In the genomic region with DNA sequence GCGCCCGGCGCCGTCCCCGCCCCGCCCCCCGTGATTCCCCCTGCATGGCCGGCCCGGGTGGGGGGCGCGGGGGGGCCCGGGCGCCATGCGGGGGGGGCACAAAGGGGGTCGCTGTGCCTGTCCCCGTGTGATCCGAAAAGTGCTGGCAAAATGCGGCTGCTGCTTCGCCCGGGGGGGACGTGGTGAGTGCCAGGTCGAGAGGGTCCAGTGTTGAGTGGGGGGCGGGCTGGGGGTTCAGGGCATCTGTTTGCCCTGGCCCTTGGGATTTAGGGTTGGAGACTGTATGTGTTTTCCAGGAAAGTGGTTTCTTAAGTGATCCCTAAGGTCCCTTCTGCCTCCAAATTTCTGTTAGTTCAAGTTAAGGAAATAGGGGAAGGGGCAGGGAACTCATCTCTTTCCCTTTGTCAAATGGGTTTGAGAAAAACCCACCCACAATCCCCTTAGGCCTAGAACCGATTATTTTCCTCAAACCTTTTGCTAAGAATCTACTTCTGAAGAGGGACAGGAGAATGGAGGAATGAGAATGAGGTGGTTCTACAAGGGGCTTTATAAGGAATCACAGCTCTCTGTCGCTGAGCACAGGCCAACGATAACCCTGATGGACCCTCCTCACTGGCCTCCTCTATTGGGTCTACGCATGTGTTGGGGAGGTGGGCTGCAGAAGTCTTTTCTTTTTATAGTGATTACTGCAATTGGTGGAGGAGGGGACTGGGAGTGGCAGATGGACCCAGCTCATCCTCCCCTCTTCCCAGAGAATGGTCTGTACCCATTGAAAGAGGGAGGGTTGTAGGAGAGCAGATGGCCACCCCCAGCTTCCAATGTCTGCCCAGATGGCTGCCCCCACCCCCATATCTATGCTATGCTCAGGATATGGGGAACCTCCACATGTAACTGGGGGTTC, we compare ENCODE assay signal across 8 cellular contexts. TPM values are rescaled to one million over a fixed set of nuclear protein-coding genes. Genes with fewer than 3 reads are reported as not detected.
DNase-seq lines count a peak whose midpoint lies in the region; ATAC-seq and TF ChIP-seq lines count a peak whose summit lies in the region.

No MANE protein-coding gene starts in this region.

- H3K9me3 Mint-ChIP-seq in Caco-2 (ENCODE audit: unreplicated experiment) (no peaks in the 10 kb centered on the region), osteocyte (ENCODE audit: unreplicated experiment) (no peaks in the 10 kb centered on the region)

- H3K27me3 Mint-ChIP-seq in Caco-2 (ENCODE audit: insufficient read depth, unreplicated experiment) (no peaks in the 10 kb centered on the region), osteocyte (ENCODE audit: unreplicated experiment) (no peaks in the 10 kb centered on the region)

- DNase-seq in Caco-2 (no peak), NCI-H2171 (lab: John Stamatoyannopoulos, UW) (peak; percentile 69), dorsolateral prefrontal cortex (peak in 2 of 10 donors; percentile 46 to 66), osteocyte (ENCODE audit: extremely low spot score, unreplicated experiment) (no peak), retina (no peak), OCI-M1 (lab: John Stamatoyannopoulos, UW) (no peak)
- no peak for DNase-seq in effector CD4-positive, alpha-beta T cell

- H3K27ac Mint-ChIP-seq in Caco-2 (ENCODE audit: unreplicated experiment) (no peak overlapping the region), osteocyte (ENCODE audit: unreplicated experiment) (peak overlapping the region; percentile 47)

- POLR2A ChIA-PET in Caco-2 (lab: Charles Lee) = no interaction called here

- H3K4me1 Mint-ChIP-seq in Caco-2 (ENCODE audit: low read depth, unreplicated experiment) = no peaks in the 10 kb centered on the region
- H3K4me1 Mint-ChIP-seq in osteocyte (ENCODE audit: unreplicated experiment) = peaks cover 29% of the 10 kb centered on the region

- intact Hi-C loops in Caco-2 (cut with micrococcal nuclease; ENCODE audit: unreplicated experiment) (no loop called here), dorsolateral prefrontal cortex (cut with DNase I) (no loop called here)

- H3K27me3 ChIP-seq in Caco-2 (replicated peaks; ENCODE audit: control insufficient read depth, insufficient read depth, low read length) (no peaks in the 10 kb centered on the region), dorsolateral prefrontal cortex (no peaks in the 10 kb centered on the region)

- no peaks in the 10 kb centered on the region; the same call in 1 of the 2 replicates for H3K36me3 ChIP-seq in Caco-2 (ENCODE audit: control insufficient read depth, insufficient read depth, low read length)

- CTCF ChIA-PET in Caco-2 (lab: Charles Lee) = interaction anchor here (0.9 to 1.7 kb wide), 2 partner anchors 21 to 28 kb away, joined by 4 to 8 read pairs; partner anchors contain the start of gene B4GALNT1

- H3K4me1 ChIP-seq in Caco-2 = no peaks in the 10 kb centered on the region

- H3K4me3 ChIP-seq in Caco-2 (ENCODE audit: low read depth, low read length) (peak overlapping the region; percentile 74), dorsolateral prefrontal cortex (peak overlapping the region; percentile 63 to 93 (median 81))

- H3K36me3 Mint-ChIP-seq in Caco-2 (ENCODE audit: insufficient read depth, unreplicated experiment) = no peaks in the 10 kb centered on the region
- H3K36me3 Mint-ChIP-seq in osteocyte (ENCODE audit: unreplicated experiment) = peaks cover 20% of the 10 kb centered on the region

- peak overlapping the region; percentile 54 for H3K4me3 Mint-ChIP-seq in Caco-2 (ENCODE audit: unreplicated experiment)
- peak overlapping the region; percentile 78 for H3K4me3 Mint-ChIP-seq in osteocyte (ENCODE audit: unreplicated experiment)

- TF ChIP-seq CTCF in Caco-2 (IDR thresholded peaks at IDR 0.05; ENCODE audit: insufficient read depth in 1 of 2, low read depth in 1 of 2, low read length in 1 of 2, severe bottlenecking in 1 of 2, unreplicated experiment in 1 of 2) (no peak), dorsolateral prefrontal cortex (IDR thresholded peaks at IDR 0.05 in 54 of 56, conservative IDR thresholded peaks at IDR 0.05 in 2 of 56; ENCODE audit: low read depth in 1 of 56, partially characterized antibody in 56 of 56) (no peak), osteocyte (IDR thresholded peaks at IDR 0.05) (no peak)

- H3K27ac ChIP-seq in dorsolateral prefrontal cortex = peak overlapping the region in 54 of 59 donors; percentile 38 to 93 (median 82)

- no peak for ATAC-seq in GM19397 (IDR thresholded peaks at IDR 0.05; ENCODE audit: unreplicated experiment)

- no peaks in the 10 kb centered on the region for H3K9me3 ChIP-seq in Caco-2

- BruUV-seq in Caco-2 (replicated peaks; lab: Mats Ljungman, UMichigan) = TSS peak; percentile 45

RNA-seq across cellular contexts. Expression of gene ARHGEF25, which starts 0.8 kb away (rescaled TPM):
- total RNA-seq in Caco-2 (2022) (5.2 and 5.5 TPM in 2 replicates), dorsolateral prefrontal cortex (100 to 1,000 TPM in 54 of 120 experiments, 10 to 100 TPM in 66; 29.1 to 145 (median 96.5) TPM), osteocyte (25.8 and 27.6 TPM in 2 replicates)

RNA-seq across cellular contexts. Expression of gene DTX3, which starts 7.4 kb away (rescaled TPM):
- total RNA-seq in Caco-2 (2022) = 17.4 and 20.4 TPM in 2 replicates
- 100 to 1,000 TPM in 112 of 120 experiments, 10 to 100 TPM in 8; 85.9 to 178 (median 123) TPM for total RNA-seq in dorsolateral prefrontal cortex
- 26.5 and 29.9 TPM in 2 replicates for total RNA-seq in osteocyte

RNA-seq across cellular contexts. Expression of gene B4GALNT1, which starts 20.9 kb away (rescaled TPM):
- 4.2 and 5.7 TPM in 2 replicates for total RNA-seq in Caco-2 (2022)
- 100 to 1,000 TPM in 16 of 120 experiments, 10 to 100 TPM in 104; 23.9 to 123 (median 85.1) TPM for total RNA-seq in dorsolateral prefrontal cortex
- total RNA-seq in osteocyte = 5.6 and 6.9 TPM in 2 replicates

RNA-seq across cellular contexts. Expression of gene PIP4K2C, which starts 21.1 kb away (rescaled TPM):
- total RNA-seq in Caco-2 (2022) (42.0 and 48.0 TPM in 2 replicates), dorsolateral prefrontal cortex (100 to 1,000 TPM in 2 of 120 experiments, 10 to 100 TPM in 118; 37.9 to 103 (median 73.9) TPM), osteocyte (30.4 and 34.9 TPM in 2 replicates)
